ENCODE assay signal across 18 cellular contexts in the genomic region with DNA sequence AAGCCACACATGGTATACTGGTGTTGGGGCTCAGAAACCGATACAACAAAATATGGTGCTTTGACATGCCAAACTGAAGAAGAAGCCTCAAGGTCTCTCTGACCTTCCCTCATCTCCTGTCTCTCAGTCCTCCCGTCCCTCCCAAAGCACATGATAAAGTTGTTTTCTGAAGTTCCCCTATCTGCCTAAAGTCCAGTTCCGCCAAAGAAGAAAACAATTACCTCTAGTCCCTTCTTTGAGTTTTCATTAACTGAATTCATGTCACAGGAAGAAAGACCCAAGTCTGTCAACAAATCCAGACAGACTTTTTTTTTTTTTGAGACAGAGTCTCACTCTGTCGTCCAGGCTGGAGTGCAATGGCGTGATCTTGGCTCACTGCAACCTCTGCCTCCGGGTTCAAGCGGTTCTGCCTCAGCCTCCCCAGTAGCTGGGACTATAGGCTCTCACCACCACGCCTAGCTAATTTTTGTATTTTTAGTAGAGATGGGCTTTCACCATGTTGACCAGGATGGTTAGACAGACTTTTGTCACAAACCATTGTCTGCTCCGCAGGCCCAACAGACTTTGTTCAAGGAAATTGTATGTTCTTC. TPM values are rescaled to one million over a fixed set of nuclear protein-coding genes. Genes with fewer than 3 reads are reported as not detected.
A peak's percentile ranks its signal among the peaks of the same experiment; 100 is the strongest.
DNase-seq lines count a peak whose midpoint lies in the region; ATAC-seq, FAIRE-seq and TF ChIP-seq lines count a peak whose summit lies in the region.
"Had no signal": no experiment of that assay in that cellular context is flagged by ENCODE, and none has a peak within 500 bp of the region (broad histone marks: within the 10 kb centered on the region; RNA-seq: fewer than 3 reads in every experiment).

No MANE protein-coding gene starts in this region.

- TF ChIP-seq RAD21 in HepG2 (CRISPR knock-in tag; IDR thresholded peaks at IDR 0.05), result no peak

- intact Hi-C loops in HepG2 (cut with micrococcal nuclease; ENCODE audit: unreplicated experiment) (no loop called here), right lobe of liver (cut with DNase I) (no loop called here)

- H3K27me3 ChIP-seq in HepG2 (ENCODE audit: control insufficient read depth in 1 of 2, insufficient read depth in 2 of 2, low read length in 2 of 2), result no peaks in the 10 kb centered on the region
- H3K27me3 ChIP-seq in right lobe of liver, result no peaks in the 10 kb centered on the region
- H3K27me3 ChIP-seq in hepatocyte, result no peaks in the 10 kb centered on the region
- no peaks in the 10 kb centered on the region for H3K27me3 ChIP-seq in parathyroid adenoma (ENCODE audit: control insufficient read depth, insufficient read depth, low read length)
- H3K27me3 ChIP-seq: BLaER1 had no signal

- H3K27ac ChIP-seq in HepG2 (ENCODE audit: extremely low read length, insufficient read depth, low read length) (peak overlapping the region; percentile 65), right lobe of liver (no peak overlapping the region), hepatocyte (peak overlapping the region; percentile 22), parathyroid adenoma (peak overlapping the region; percentile 82)
- H3K27ac ChIP-seq: BLaER1, GM23248 had no signal

- FAIRE-seq in HepG2 (lab: Jason Lieb, UNC), result peak; percentile 62
- FAIRE-seq: GM12892, GM18507, HTR-8/SVneo had no signal

- no TSS peak for BruUV-seq in HepG2 (replicated peaks; lab: Mats Ljungman, UMichigan)

- peak; percentile 34; the same call in 2 of the 3 replicates for ATAC-seq in HepG2
- no peak for ATAC-seq in right lobe of liver
- ATAC-seq in HG03139 (IDR thresholded peaks at IDR 0.05; ENCODE audit: unreplicated experiment), result no peak
- ATAC-seq in HG02610 (IDR thresholded peaks at IDR 0.05; ENCODE audit: unreplicated experiment), result no peak

- no peak overlapping the region for H3K4me3 ChIP-seq in HepG2 (replicated peaks in 1 of 3; ENCODE audit: insufficient read depth in 1 of 3, low read depth in 2 of 3, low read length in 3 of 3)
- no peak overlapping the region for H3K4me3 ChIP-seq in right lobe of liver
- H3K4me3 ChIP-seq in hepatocyte, result no peak overlapping the region
- no peak overlapping the region for H3K4me3 ChIP-seq in parathyroid adenoma (ENCODE audit: low read depth, low read length)
- H3K4me3 ChIP-seq: BLaER1, GM23248 had no signal

- TF ChIP-seq POLR2A in HepG2 (IDR thresholded peaks at IDR 0.05; ENCODE audit: insufficient read depth in 1 of 2, low read depth in 2 of 2, low read length in 2 of 2) (no peak), right lobe of liver (IDR thresholded peaks at IDR 0.05) (no peak)

- POLR2A ChIA-PET in HepG2 (lab: Yijun Ruan, JAX), result no interaction called here

- H3K4me1 ChIP-seq in HepG2 (ENCODE audit: insufficient read depth, low read length) (peaks cover 51% of the 10 kb centered on the region), right lobe of liver (no peaks in the 10 kb centered on the region), hepatocyte (ENCODE audit: insufficient read depth) (peaks cover 6% of the 10 kb centered on the region), parathyroid adenoma (peaks cover 17% of the 10 kb centered on the region)

- peak overlapping the region; percentile 55 for H3K4me2 ChIP-seq in HepG2 (ENCODE audit: low read depth, low read length)
- H3K4me2 ChIP-seq in hepatocyte, result no peak overlapping the region
- H3K4me2 ChIP-seq in parathyroid adenoma (ENCODE audit: low read length), result no peak overlapping the region
- H3K4me2 ChIP-seq: BLaER1 had no signal

- TF ChIP-seq CTCF in HepG2 (CRISPR knock-in tag; IDR thresholded peaks at IDR 0.05) (no peak), right lobe of liver (IDR thresholded peaks at IDR 0.05) (no peak), hepatocyte (IDR thresholded peaks at IDR 0.05; ENCODE audit: poor library complexity) (no peak), parathyroid adenoma (IDR thresholded peaks at IDR 0.05) (no peak)

- DNase-seq in HepG2 (ENCODE audit: low spot score) (peak; percentile 73), right lobe of liver (no peak), hepatocyte (ENCODE audit: low spot score) (no peak), hepatic stellate cell (ENCODE audit: low spot score) (no peak)
- DNase-seq: 8988T; CD4-positive, alpha-beta memory T cell; DMS153; DMS79; GDM1; GM23248; H7 had no signal

- WGBS in HepG2 (ENCODE audit: low lambda C conversion rate), result 27% methylated on average over 9 of the region's 9 CpGs
- WGBS in right lobe of liver (ENCODE audit: insufficient coverage, low coverage, low lambda C conversion rate, missing lambda C conversion rate), result 65% methylated on average over 8 of the region's 9 CpGs
- 67% methylated on average over 9 of the region's 9 CpGs for WGBS in hepatocyte (ENCODE audit: low lambda C conversion rate, missing lambda C conversion rate)

- H3K79me2 ChIP-seq in HepG2 (ENCODE audit: insufficient read depth, low read length), result no peaks in the 10 kb centered on the region
- no peaks in the 10 kb centered on the region for H3K79me2 ChIP-seq in hepatocyte
- no peaks in the 10 kb centered on the region for H3K79me2 ChIP-seq in parathyroid adenoma

- H3K9ac ChIP-seq in HepG2 (ENCODE audit: insufficient read depth, low read depth, low read length) (0 out of 2 replicates have a peak overlapping the region, but pooled peaks have one; percentile 11), parathyroid adenoma (no peak overlapping the region)
- H3K9ac ChIP-seq: BLaER1, GM23248 had no signal

- no peaks in the 10 kb centered on the region for H3K9me2 ChIP-seq in hepatocyte (replicated peaks; ENCODE audit: insufficient read depth)

- H3K36me3 ChIP-seq in HepG2 (replicated peaks in 1 of 2; ENCODE audit: control insufficient read depth in 1 of 2, insufficient read depth in 2 of 2, low read length in 2 of 2), result no peaks in the 10 kb centered on the region
- H3K36me3 ChIP-seq in right lobe of liver, result no peaks in the 10 kb centered on the region
- no peaks in the 10 kb centered on the region for H3K36me3 ChIP-seq in hepatocyte (replicated peaks; ENCODE audit: insufficient read depth, low read depth)
- no peaks in the 10 kb centered on the region for H3K36me3 ChIP-seq in parathyroid adenoma (ENCODE audit: control insufficient read depth, insufficient read depth, low read length)
- H3K36me3 ChIP-seq: BLaER1 had no signal

- in situ Hi-C loops in HepG2 (cut with HindIII; ENCODE audit: extremely low pct_ligation_motif_present, low pct_unique_long_range_greater_than_20kb), result no loop called here

- H3K9me3 ChIP-seq in HepG2 (ENCODE audit: low read length) (no peaks in the 10 kb centered on the region), right lobe of liver (no peaks in the 10 kb centered on the region), hepatocyte (ENCODE audit: low read depth) (no peaks in the 10 kb centered on the region), parathyroid adenoma (ENCODE audit: control insufficient read depth, low read length) (no peaks in the 10 kb centered on the region)
- H3K9me3 ChIP-seq: BLaER1 had no signal

- CTCF ChIA-PET in HepG2 (lab: Yijun Ruan, JAX; ENCODE audit: low intra/inter-chr PET ratio, low total read pairs), result no interaction called here

- peak in 1 of 2 experiments; percentile 77; a peak in 2 of 4 replicates for TF ChIP-seq EP300 in HepG2 (IDR thresholded peaks at IDR 0.05; ENCODE audit: low read depth in 2 of 2, low read length in 2 of 2)
- no peak; the same call in 1 of the 2 replicates for TF ChIP-seq EP300 in HepG2 (CRISPR knock-in tag; IDR thresholded peaks at IDR 0.05; ENCODE audit: borderline replicate concordance)

- H4K20me1 ChIP-seq in HepG2 (ENCODE audit: insufficient read depth, low read length) (no peaks in the 10 kb centered on the region), hepatocyte (ENCODE audit: insufficient read depth, poor library complexity, severe bottlenecking) (no peaks in the 10 kb centered on the region)
- H4K20me1 ChIP-seq: BLaER1 had no signal

- H2AFZ ChIP-seq in HepG2 (ENCODE audit: low read length), result peak overlapping the region; percentile 36
- no peak overlapping the region for H2AFZ ChIP-seq in hepatocyte
- H2AFZ ChIP-seq in parathyroid adenoma, result no peak overlapping the region
- H2AFZ ChIP-seq: GM23248 had no signal

TF ChIP-seq in HepG2, 621 proteins besides CTCF, POLR2A, EP300 and RAD21 (continues in another document):
- TF ChIP-seq ZNF563 (CRISPR knock-in tag; IDR thresholded peaks at IDR 0.05) (no peak), XRCC5 (optimal IDR thresholded peaks at IDR 0.05; ENCODE audit: low read length) (no peak), NR2C2 (CRISPR knock-in tag; IDR thresholded peaks at IDR 0.05; ENCODE audit: borderline replicate concordance) (no peak)
- TF ChIP-seq, protein P1, sequence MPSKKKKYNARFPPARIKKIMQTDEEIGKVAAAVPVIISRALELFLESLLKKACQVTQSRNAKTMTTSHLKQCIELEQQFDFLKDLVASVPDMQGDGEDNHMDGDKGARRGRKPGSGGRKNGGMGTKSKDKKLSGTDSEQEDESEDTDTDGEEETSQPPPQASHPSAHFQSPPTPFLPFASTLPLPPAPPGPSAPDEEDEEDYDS (CRISPR knock-in tag; IDR thresholded peaks at IDR 0.05), result 0 out of 2 replicates have a peak, but pooled peaks have one; percentile 19

RNA-seq across cellular contexts. Expression of a gene that starts 32.2 kb away (rescaled TPM):
- 54.3 and 125 TPM in 2 replicates for total RNA-seq in HepG2 (2016; rRNA removed; fragmentation: Illumina TruSeq; extraction: Trizol)
- total RNA-seq in HepG2 (2016; cell fraction: cytosol; rRNA removed; fragmentation: Illumina TruSeq; extraction: Trizol; ENCODE audit: low read depth), result 17.1 and 18.0 TPM in 2 replicates
- 44.3 and 121 TPM in 2 replicates for total RNA-seq in HepG2 (2016; cell fraction: insoluble cytoplasmic fraction; rRNA removed; fragmentation: Illumina TruSeq; extraction: Trizol)
- total RNA-seq in HepG2 (2016; cell fraction: membrane; rRNA removed; fragmentation: Illumina TruSeq; extraction: Trizol), result 38.1 and 44.0 TPM in 2 replicates
- total RNA-seq in HepG2 (2016; cell fraction: nucleus; rRNA removed; fragmentation: Illumina TruSeq; extraction: Trizol), result 146 and 160 TPM in 2 replicates
- polyA plus RNA-seq in HepG2 (2011; rRNA removed), result 315 and 423 TPM in 2 replicates
- polyA plus RNA-seq in HepG2 (2011; cell fraction: cytosol; rRNA removed), result 201 and 410 TPM in 2 replicates
- 305 and 663 TPM in 2 replicates for polyA plus RNA-seq in HepG2 (2011; cell fraction: nucleus; rRNA removed)
- 253 and 372 TPM in 2 replicates for polyA plus RNA-seq in HepG2 (2012)
- 10.8 and 11.3 TPM in 2 replicates for polyA plus RNA-seq in HepG2 (2016; cell fraction: cytosol; fragmentation: Illumina TruSeq; extraction: Trizol; ENCODE audit: low read depth)
- polyA plus RNA-seq in HepG2 (2016; cell fraction: insoluble cytoplasmic fraction; fragmentation: Illumina TruSeq; extraction: Trizol; ENCODE audit: low read depth), result 47.5 and 58.0 TPM in 2 replicates
- polyA plus RNA-seq in HepG2 (2016; cell fraction: membrane; fragmentation: Illumina TruSeq; extraction: Trizol; ENCODE audit: low read depth), result 20.7 and 24.0 TPM in 2 replicates
- polyA plus RNA-seq in HepG2 (2016; cell fraction: nucleus; fragmentation: Illumina TruSeq; extraction: Trizol; ENCODE audit: insufficient read depth, low read depth), result 232 and 245 TPM in 2 replicates
- 61.9 and 1,182 TPM in 2 replicates for polyA minus RNA-seq in HepG2 (2011; rRNA and poly(A)+ RNA removed; ENCODE audit: low replicate concordance)
- polyA minus RNA-seq in HepG2 (2011; cell fraction: cytosol; rRNA and poly(A)+ RNA removed), result 204 and 374 TPM in 2 replicates
- 146 and 207 TPM in 2 replicates for polyA minus RNA-seq in HepG2 (2011; cell fraction: nucleus; rRNA and poly(A)+ RNA removed)
- 10 to 100 TPM in 1 of 6 experiments, 1 to 10 TPM in 4, under 1 TPM in 1; 0.74 to 34.3 (median 5.8) TPM for total RNA-seq in right lobe of liver
- total RNA-seq in hepatocyte, result 271 and 301 TPM in 2 replicates
- 271 and 314 TPM in 2 replicates for polyA plus RNA-seq in hepatocyte

Comparison
In these comparisons a context has a peak if more than half of its experiments do, and no peak if none do; other contexts are left out.
1. H3K27ac ChIP-seq: peak in HepG2 (single experiment), hepatocyte (single experiment) and parathyroid adenoma (single experiment); none in right lobe of liver (0 of 3).